Comparison of ENCODE assay signal across 11 cellular contexts in genomic region chr16:81450783-81451491, GRCh38. TPM values are rescaled to one million over a fixed set of nuclear protein-coding genes. Genes with fewer than 3 reads are reported as not detected.
A peak's percentile ranks its signal among the peaks of the same experiment; 100 is the strongest.
DNase-seq lines count a peak whose midpoint lies in the region; ATAC-seq and TF ChIP-seq lines count a peak whose summit lies in the region.
"Had no signal": no experiment of that assay in that cellular context is flagged by ENCODE, and none has a peak within 500 bp of the region (broad histone marks: within the 10 kb centered on the region; RNA-seq: fewer than 3 reads in every experiment).

No MANE protein-coding gene starts in this region.

- peak overlapping the region; percentile 95 for H3K27ac Mint-ChIP-seq in activated naive CD4-positive, alpha-beta T cell treated with anti-CD3 and anti-CD28 coated beads, Interleukin-2, amount 50 U/mL, for 24 hours
- H3K27ac Mint-ChIP-seq in WTC11, result peak overlapping the region; percentile 86; the same call in 1 of the 2 replicates
- peak overlapping the region; percentile 11 for H3K27ac Mint-ChIP-seq in glutamatergic neuron (ENCODE audit: unreplicated experiment)
- H3K27ac Mint-ChIP-seq in type B pancreatic cell, result peak overlapping the region; percentile 77

- peak overlapping the region; percentile 72 for H3K4me3 Mint-ChIP-seq in activated naive CD4-positive, alpha-beta T cell treated with anti-CD3 and anti-CD28 coated beads, Interleukin-2, amount 50 U/mL, for 24 hours
- H3K4me3 Mint-ChIP-seq in WTC11, result no peak overlapping the region
- H3K4me3 Mint-ChIP-seq in glutamatergic neuron (ENCODE audit: unreplicated experiment), result peak overlapping the region; percentile 47
- H3K4me3 Mint-ChIP-seq in type B pancreatic cell, result peak overlapping the region; percentile 72

- H3K27me3 Mint-ChIP-seq in activated naive CD4-positive, alpha-beta T cell treated with anti-CD3 and anti-CD28 coated beads, Interleukin-2, amount 50 U/mL, for 24 hours, result no peaks in the 10 kb centered on the region
- no peaks in the 10 kb centered on the region for H3K27me3 Mint-ChIP-seq in WTC11 (ENCODE audit: low read depth)
- peaks cover 20% of the 10 kb centered on the region for H3K27me3 Mint-ChIP-seq in glutamatergic neuron (ENCODE audit: unreplicated experiment)
- no peaks in the 10 kb centered on the region for H3K27me3 Mint-ChIP-seq in type B pancreatic cell

- peaks cover 4% of the 10 kb centered on the region for H3K36me3 Mint-ChIP-seq in activated naive CD4-positive, alpha-beta T cell treated with anti-CD3 and anti-CD28 coated beads, Interleukin-2, amount 50 U/mL, for 24 hours
- peaks cover 6% of the 10 kb centered on the region for H3K36me3 Mint-ChIP-seq in WTC11
- H3K36me3 Mint-ChIP-seq in glutamatergic neuron (ENCODE audit: unreplicated experiment), result no peaks in the 10 kb centered on the region
- H3K36me3 Mint-ChIP-seq in type B pancreatic cell, result peaks cover 19% of the 10 kb centered on the region

- no peak for DNase-seq in activated naive CD4-positive, alpha-beta T cell treated with anti-CD3 and anti-CD28 coated beads, Interleukin-2, amount 50 U/mL, for 16 hours
- no peak for DNase-seq in WTC11 (ENCODE audit: low spot score)
- DNase-seq in glutamatergic neuron, result no peak
- DNase-seq in type B pancreatic cell (ENCODE audit: extremely low spot score, unreplicated experiment), result no peak
- DNase-seq in anterior cingulate cortex (lab: John Stamatoyannopoulos, UW), result no peak
- no peak for DNase-seq in ecto neural progenitor cell (ENCODE audit: low spot score)
- DNase-seq: activated CD4-positive, alpha-beta T cell treated with anti-CD3 and anti-CD28 coated beads for 1 hour; NCI-H1092 treated with DMSO at 0.1 percent for 48 hours; NCI-H748 treated with DMSO at 0.1 percent for 48 hours had no signal

- no peak for TF ChIP-seq CTCF in WTC11 (IDR thresholded peaks at IDR 0.05)
- TF ChIP-seq CTCF in glutamatergic neuron (IDR thresholded peaks at IDR 0.05; ENCODE audit: partially characterized antibody, unreplicated experiment), result no peak
- TF ChIP-seq CTCF in type B pancreatic cell (conservative IDR thresholded peaks at IDR 0.05), result peak; percentile 50

- H3K4me1 Mint-ChIP-seq in activated naive CD4-positive, alpha-beta T cell treated with anti-CD3 and anti-CD28 coated beads, Interleukin-2, amount 50 U/mL, for 24 hours, result peaks cover 82% of the 10 kb centered on the region
- H3K4me1 Mint-ChIP-seq in WTC11 (peaks cover 90% of the 10 kb centered on the region), glutamatergic neuron (ENCODE audit: low read depth, unreplicated experiment) (peaks cover 70% of the 10 kb centered on the region), type B pancreatic cell (ENCODE audit: unreplicated experiment) (peaks cover 85% of the 10 kb centered on the region)

- ATAC-seq in WTC11, result no peak
- no peak for ATAC-seq in GM18502 (IDR thresholded peaks at IDR 0.05; ENCODE audit: poor library complexity, unreplicated experiment)

- CTCF ChIA-PET in WTC11 (lab: Charles Lee), result interaction anchor here (0.5 to 1.5 kb wide), 6 partner anchors 18 to 217 kb away, joined by 3 to 4 read pairs (median 4); no protein-coding TSS in a partner anchor

- POLR2A ChIA-PET in WTC11 (lab: Charles Lee), result no interaction called here

- no peaks in the 10 kb centered on the region for H3K9me3 Mint-ChIP-seq in activated naive CD4-positive, alpha-beta T cell treated with anti-CD3 and anti-CD28 coated beads, Interleukin-2, amount 50 U/mL, for 24 hours
- no peaks in the 10 kb centered on the region; the same call in 1 of the 2 replicates for H3K9me3 Mint-ChIP-seq in WTC11
- peaks cover 12% of the 10 kb centered on the region for H3K9me3 Mint-ChIP-seq in glutamatergic neuron (ENCODE audit: unreplicated experiment)
- H3K9me3 Mint-ChIP-seq in type B pancreatic cell, result no peaks in the 10 kb centered on the region

TF ChIP-seq in WTC11, 78 proteins besides CTCF, POLR2A, EP300 and RAD21:
- TF ChIP-seq ZNF317 (CRISPR knock-in tag; IDR thresholded peaks at IDR 0.05; ENCODE audit: borderline replicate concordance, low read depth) (no peak), PRDM15 (CRISPR knock-in tag; IDR thresholded peaks at IDR 0.05) (no peak), GABPB1 (CRISPR knock-in tag; IDR thresholded peaks at IDR 0.05) (no peak), FOXJ3 (CRISPR knock-in tag; IDR thresholded peaks at IDR 0.05; ENCODE audit: borderline replicate concordance) (no peak), NR1H2 (CRISPR knock-in tag; IDR thresholded peaks at IDR 0.05) (no peak)
- TF ChIP-seq, protein P1, sequence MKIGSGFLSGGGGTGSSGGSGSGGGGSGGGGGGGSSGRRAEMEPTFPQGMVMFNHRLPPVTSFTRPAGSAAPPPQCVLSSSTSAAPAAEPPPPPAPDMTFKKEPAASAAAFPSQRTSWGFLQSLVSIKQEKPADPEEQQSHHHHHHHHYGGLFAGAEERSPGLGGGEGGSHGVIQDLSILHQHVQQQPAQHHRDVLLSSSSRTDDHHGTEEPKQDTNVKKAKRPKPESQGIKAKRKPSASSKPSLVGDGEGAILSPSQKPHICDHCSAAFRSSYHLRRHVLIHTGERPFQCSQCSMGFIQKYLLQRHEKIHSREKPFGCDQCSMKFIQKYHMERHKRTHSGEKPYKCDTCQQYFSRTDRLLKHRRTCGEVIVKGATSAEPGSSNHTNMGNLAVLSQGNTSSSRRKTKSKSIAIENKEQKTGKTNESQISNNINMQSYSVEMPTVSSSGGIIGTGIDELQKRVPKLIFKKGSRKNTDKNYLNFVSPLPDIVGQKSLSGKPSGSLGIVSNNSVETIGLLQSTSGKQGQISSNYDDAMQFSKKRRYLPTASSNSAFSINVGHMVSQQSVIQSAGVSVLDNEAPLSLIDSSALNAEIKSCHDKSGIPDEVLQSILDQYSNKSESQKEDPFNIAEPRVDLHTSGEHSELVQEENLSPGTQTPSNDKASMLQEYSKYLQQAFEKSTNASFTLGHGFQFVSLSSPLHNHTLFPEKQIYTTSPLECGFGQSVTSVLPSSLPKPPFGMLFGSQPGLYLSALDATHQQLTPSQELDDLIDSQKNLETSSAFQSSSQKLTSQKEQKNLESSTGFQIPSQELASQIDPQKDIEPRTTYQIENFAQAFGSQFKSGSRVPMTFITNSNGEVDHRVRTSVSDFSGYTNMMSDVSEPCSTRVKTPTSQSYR (CRISPR knock-in tag; IDR thresholded peaks at IDR 0.05), result no peak
TF ChIP-seq in WTC11: peak in this region for 0.

RNA-seq across cellular contexts. Expression of gene CMIP, which starts 6.3 kb away (rescaled TPM):
- total RNA-seq in WTC11 (2021), result 57.0 to 63.7 TPM (median 59.6 TPM) in 3 replicates
- 163 TPM for total RNA-seq in glutamatergic neuron (ENCODE audit: unreplicated experiment)
- total RNA-seq in type B pancreatic cell (ENCODE audit: low replicate concordance), result 46.6 and 51.4 TPM in 2 replicates

Comparison
In these comparisons a context has a peak if more than half of its experiments do, and no peak if none do; other contexts are left out.
1. H3K27ac Mint-ChIP-seq: peak in every context shown above with its lines; median percentile 95 in activated naive CD4-positive, alpha-beta T cell treated with anti-CD3 and anti-CD28 coated beads, Interleukin-2, amount 50 U/mL, for 24 hours; 86 in WTC11; 77 in type B pancreatic cell; 11 in glutamatergic neuron.